Comparison of ENCODE assay signal across 1 cellular context in genomic region chr2:84495539-84496146, GRCh38.
TF ChIP-seq lines count a peak whose summit lies in the region.

No MANE protein-coding gene starts in this region.

TF ChIP-seq in GM12878, 131 proteins besides CTCF, POLR2A, EP300 and RAD21 (continued from another document):
- TF ChIP-seq SMC3 (IDR thresholded peaks at IDR 0.05; ENCODE audit: borderline replicate concordance, low read length) (peak; percentile 85), PAX5 (IDR thresholded peaks at IDR 0.05; ENCODE audit: borderline replicate concordance, low read depth, low read length) (0 out of 2 replicates have a peak, but pooled peaks have one; percentile 58)
